In the genomic region with DNA sequence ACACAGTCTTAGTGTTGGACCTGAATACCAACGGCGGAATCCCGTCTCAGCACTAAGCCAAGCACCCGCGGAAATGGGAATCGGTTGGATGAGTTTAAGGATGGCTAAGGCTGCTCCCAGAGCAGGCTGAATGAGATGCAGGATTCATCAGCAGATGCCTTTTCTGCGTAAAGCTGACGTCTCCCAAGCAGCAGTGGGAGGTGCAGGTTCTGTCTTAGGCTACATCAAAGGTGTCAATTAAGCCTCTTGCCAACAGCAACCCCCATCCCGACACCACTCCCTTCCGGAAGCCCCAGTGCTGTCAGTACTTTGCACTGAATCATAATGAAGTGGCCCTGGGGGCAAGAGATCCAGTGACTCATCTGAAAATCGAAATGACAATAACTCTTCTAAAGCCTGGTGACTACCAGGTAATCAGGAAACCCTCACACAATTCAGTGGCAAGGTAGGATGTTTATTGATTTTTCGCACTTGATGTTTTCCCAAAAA, we compare ENCODE assay signal across 10 cellular contexts.
DNase-seq lines count a peak whose midpoint lies in the region; ATAC-seq and TF ChIP-seq lines count a peak whose summit lies in the region.
"Had no signal": no experiment of that assay in that cellular context is flagged by ENCODE, and none has a peak within 500 bp of the region (broad histone marks: within the 10 kb centered on the region; RNA-seq: fewer than 3 reads in every experiment).

No MANE protein-coding gene starts in this region.

- H3K27me3 Mint-ChIP-seq in natural killer cell (ENCODE audit: low read depth in 2 of 2), result no peaks in the 10 kb centered on the region

- no peaks in the 10 kb centered on the region for H3K36me3 ChIP-seq in kidney epithelial cell (ENCODE audit: control insufficient read depth, insufficient read depth, low read length)
- no peaks in the 10 kb centered on the region for H3K36me3 ChIP-seq in tibial nerve
- H3K36me3 ChIP-seq in WERI-Rb-1, result no peaks in the 10 kb centered on the region
- H3K36me3 ChIP-seq: gastrocnemius medialis had no signal

- H3K9me3 ChIP-seq in tibial nerve, result no peaks in the 10 kb centered on the region
- H3K9me3 ChIP-seq in WERI-Rb-1 (ENCODE audit: severe bottlenecking), result no peaks in the 10 kb centered on the region
- H3K9me3 ChIP-seq: gastrocnemius medialis had no signal

- TF ChIP-seq CTCF in AG10803 (conservative IDR thresholded peaks at IDR 0.05; ENCODE audit: low read length) (no peak), kidney epithelial cell (IDR thresholded peaks at IDR 0.05; ENCODE audit: insufficient read depth, low read length, poor library complexity, severe bottlenecking) (peak; percentile 11), tibial nerve (IDR thresholded peaks at IDR 0.05) (no peak), natural killer cell (IDR thresholded peaks at IDR 0.05) (no peak), WERI-Rb-1 (IDR thresholded peaks at IDR 0.05; ENCODE audit: low read depth, low read length) (no peak)

- DNase-seq in AG10803 (ENCODE audit: low read depth), result peak; percentile 33
- peak; percentile 10 for DNase-seq in HEK293T (ENCODE audit: extremely low spot score)
- DNase-seq in astrocyte of the hippocampus (ENCODE audit: low read depth, low spot score), result peak; percentile 50
- DNase-seq in kidney epithelial cell (ENCODE audit: low read depth), result peak; percentile 45
- DNase-seq in tibial nerve (ENCODE audit: low spot score in 2 of 2), result no peak
- no peak for DNase-seq in natural killer cell
- DNase-seq in WERI-Rb-1, result no peak
- DNase-seq: NCI-H1092 had no signal

- H3K4me1 Mint-ChIP-seq in natural killer cell, result no peaks in the 10 kb centered on the region

- H3K4me3 Mint-ChIP-seq in natural killer cell, result no peak overlapping the region

- TF ChIP-seq POLR2A in tibial nerve (IDR thresholded peaks at IDR 0.05), result no peak

- H3K9me3 Mint-ChIP-seq in natural killer cell, result peaks cover 6% of the 10 kb centered on the region in 2 donors

- H3K27ac Mint-ChIP-seq in natural killer cell, result no peak overlapping the region

- intact Hi-C loops in natural killer cell (cut with micrococcal nuclease), result no loop called here

- POLR2A ChIA-PET in HEK293T (lab: Yijun Ruan, JAX), result no interaction called here

- ATAC-seq in natural killer cell (no peak), HG02763 (IDR thresholded peaks at IDR 0.05; ENCODE audit: unreplicated experiment) (no peak)
- ATAC-seq: gastrocnemius medialis had no signal

- H3K4me3 ChIP-seq in AG10803 (ENCODE audit: low read length) (peak overlapping the region; percentile 8; the same call in 1 of the 2 replicates), kidney epithelial cell (ENCODE audit: low read depth, low read length) (no peak overlapping the region), tibial nerve (no peak overlapping the region), WERI-Rb-1 (ENCODE audit: low read depth, low read length) (no peak overlapping the region)
- H3K4me3 ChIP-seq: gastrocnemius medialis had no signal

- TF ChIP-seq EP300 in tibial nerve (IDR thresholded peaks at IDR 0.05), result no peak

- CTCF ChIA-PET in HEK293T (lab: Yijun Ruan, JAX), result no interaction called here

- peaks cover 0 to 36% (median 10%) of the 10 kb centered on the region in 4 donors for H3K4me1 ChIP-seq in tibial nerve

- no peaks in the 10 kb centered on the region for H3K36me3 Mint-ChIP-seq in natural killer cell

- 40 to 48% methylated on average over 12 of the region's 12 CpGs for WGBS in tibial nerve, 2 donors

- H3K27me3 ChIP-seq in kidney epithelial cell (ENCODE audit: control insufficient read depth, insufficient read depth, low read length) (no peaks in the 10 kb centered on the region), tibial nerve (no peaks in the 10 kb centered on the region), WERI-Rb-1 (ENCODE audit: insufficient read depth, low read depth, severe bottlenecking) (no peaks in the 10 kb centered on the region)
- H3K27me3 ChIP-seq: gastrocnemius medialis had no signal

- H3K27ac ChIP-seq in tibial nerve (peak overlapping the region in 2 of 4 donors; percentile 35 to 56), WERI-Rb-1 (no peak overlapping the region)
- H3K27ac ChIP-seq: gastrocnemius medialis had no signal

TF ChIP-seq in HEK293T, 16 proteins besides CTCF, POLR2A, EP300 and RAD21:
- TF ChIP-seq FOXA1 (IDR thresholded peaks at IDR 0.05), result no peak
- TF ChIP-seq LEF1 (IDR thresholded peaks at IDR 0.05; ENCODE audit: borderline replicate concordance), result no peak
- no peak for TF ChIP-seq TARDBP (IDR thresholded peaks at IDR 0.05)
- TF ChIP-seq SP1 (IDR thresholded peaks at IDR 0.05), result no peak
- no peak for TF ChIP-seq BHLHE40 (IDR thresholded peaks at IDR 0.05; ENCODE audit: borderline replicate concordance)
- no peak for TF ChIP-seq PKNOX1 (IDR thresholded peaks at IDR 0.05)
- TF ChIP-seq NFRKB (IDR thresholded peaks at IDR 0.05), result no peak
- no peak for TF ChIP-seq FOXM1 (IDR thresholded peaks at IDR 0.05; ENCODE audit: borderline replicate concordance)
- TF ChIP-seq ZNF384 (IDR thresholded peaks at IDR 0.05), result no peak
- TF ChIP-seq L3MBTL2 (conservative IDR thresholded peaks at IDR 0.05), result no peak
- TF ChIP-seq ARNT (IDR thresholded peaks at IDR 0.05), result no peak
- TF ChIP-seq ELF4 (IDR thresholded peaks at IDR 0.05), result no peak
- TF ChIP-seq HDGF (IDR thresholded peaks at IDR 0.05; ENCODE audit: borderline replicate concordance), result no peak
- TF ChIP-seq FOXK2 (IDR thresholded peaks at IDR 0.05), result no peak
- TF ChIP-seq SUZ12 (IDR thresholded peaks at IDR 0.05), result no peak
- TF ChIP-seq CTBP1 (IDR thresholded peaks at IDR 0.05; ENCODE audit: borderline replicate concordance), result no peak
TF ChIP-seq in HEK293T: peak in this region for 0.

Comparison
In these comparisons a context has a peak if more than half of its experiments do, and no peak if none do; other contexts are left out.
1. DNase-seq: peak in AG10803 (single experiment), HEK293T (single experiment), astrocyte of the hippocampus (single experiment) and kidney epithelial cell (single experiment); none in tibial nerve (0 of 2), natural killer cell (single experiment) and WERI-Rb-1 (single experiment).